14 cellular contexts compared by ENCODE assay signal in the genomic region with DNA sequence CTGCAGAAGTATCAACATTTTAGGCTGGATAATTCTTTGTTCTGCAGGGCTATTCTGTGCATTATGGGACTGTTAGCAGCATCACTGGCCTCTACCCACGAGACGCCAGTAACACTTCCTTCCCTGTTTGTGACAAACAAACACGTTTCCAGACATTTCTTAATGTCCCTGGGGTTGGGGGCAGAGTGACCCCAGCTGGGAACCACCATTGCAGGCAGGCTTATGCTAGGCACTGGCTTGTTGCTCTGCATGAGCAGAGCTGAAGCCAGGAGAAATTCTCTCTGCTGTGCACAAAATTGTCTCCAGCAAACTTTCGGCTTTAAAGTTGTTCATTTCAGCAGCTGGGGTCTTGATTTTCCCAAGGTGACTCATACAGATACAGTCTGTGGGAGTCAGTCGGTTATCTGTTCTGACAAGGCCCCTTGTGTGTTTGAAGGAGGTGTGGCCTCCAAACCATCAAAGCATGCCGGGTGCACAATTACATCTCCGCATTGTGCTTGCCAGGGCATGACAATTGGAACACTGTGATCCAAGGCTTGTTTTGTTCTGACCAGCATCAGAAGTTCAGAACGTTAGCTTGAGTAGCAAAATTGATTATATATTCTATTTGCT.
DNase-seq lines count a peak whose midpoint lies in the region; ATAC-seq and TF ChIP-seq lines count a peak whose summit lies in the region.
"Had no signal": no experiment of that assay in that cellular context is flagged by ENCODE, and none has a peak within 500 bp of the region (broad histone marks: within the 10 kb centered on the region; RNA-seq: fewer than 3 reads in every experiment).

No MANE protein-coding gene starts in this region.

- H3K27me3 Mint-ChIP-seq in stimulated activated naive B cell treated with anti-CD40 and anti-IgM and Interleukin-4, amounts not matched to agents 10 μg/mL and 1 μg/mL and 100 μg/mL, for 72 hours = no peaks in the 10 kb centered on the region

- H3K36me3 Mint-ChIP-seq in stimulated activated naive B cell treated with anti-CD40 and anti-IgM and Interleukin-4, amounts not matched to agents 10 μg/mL and 1 μg/mL and 100 μg/mL, for 72 hours = no peaks in the 10 kb centered on the region

- H3K27me3 ChIP-seq in heart left ventricle (no peaks in the 10 kb centered on the region), upper lobe of left lung (no peaks in the 10 kb centered on the region)
- H3K27me3 ChIP-seq: adrenal gland had no signal

- H3K4me3 Mint-ChIP-seq in stimulated activated naive B cell treated with anti-CD40 and anti-IgM and Interleukin-4, amounts not matched to agents 10 μg/mL and 1 μg/mL and 100 μg/mL, for 72 hours = no peak overlapping the region

- H3K27ac ChIP-seq in heart left ventricle (no peak overlapping the region), upper lobe of left lung (no peak overlapping the region)
- H3K27ac ChIP-seq: adrenal gland, skin epidermis had no signal

- TF ChIP-seq EP300 in upper lobe of left lung (IDR thresholded peaks at IDR 0.05) = no peak

- peaks cover 1 to 5% of the 10 kb centered on the region in 2 donors for H3K9me3 Mint-ChIP-seq in stimulated activated naive B cell treated with anti-CD40 and anti-IgM and Interleukin-4, amounts not matched to agents 10 μg/mL and 1 μg/mL and 100 μg/mL, for 72 hours

- intact Hi-C loops in heart left ventricle (cut with DNase I) (no loop called here), cardiac septum (cut with DNase I) (no loop called here)

- H3K4me3 ChIP-seq in heart left ventricle (no peak overlapping the region), upper lobe of left lung (no peak overlapping the region)
- H3K4me3 ChIP-seq: adrenal gland, skin epidermis had no signal

- TF ChIP-seq POLR2A in heart left ventricle (IDR thresholded peaks at IDR 0.05) (no peak), upper lobe of left lung (IDR thresholded peaks at IDR 0.05) (no peak)

- H3K4me1 ChIP-seq in heart left ventricle = no peaks in the 10 kb centered on the region
- H3K4me1 ChIP-seq in upper lobe of left lung = no peaks in the 10 kb centered on the region
- H3K4me1 ChIP-seq: adrenal gland had no signal

- H3K4me1 Mint-ChIP-seq in stimulated activated naive B cell treated with anti-CD40 and anti-IgM and Interleukin-4, amounts not matched to agents 10 μg/mL and 1 μg/mL and 100 μg/mL, for 72 hours = no peaks in the 10 kb centered on the region

- 34 to 51% (median 43%) methylated on average over 8 of the region's 8 CpGs for WGBS in heart left ventricle, 4 donors
- WGBS in upper lobe of left lung, 2 donors = 60 to 63% methylated on average over 8 of the region's 8 CpGs

- H3K27ac Mint-ChIP-seq in stimulated activated naive B cell treated with anti-CD40 and anti-IgM and Interleukin-4, amounts not matched to agents 10 μg/mL and 1 μg/mL and 100 μg/mL, for 72 hours = no peak overlapping the region

- TF ChIP-seq CTCF in heart left ventricle (IDR thresholded peaks at IDR 0.05) = no peak
- no peak for TF ChIP-seq CTCF in upper lobe of left lung (IDR thresholded peaks at IDR 0.05)

- ATAC-seq in heart left ventricle (peak in 3 of 4 donors; percentile 31 to 73 (median 47)), upper lobe of left lung (ENCODE audit: low FRiP score in 2 of 2) (peak; percentile 15 to 78), GM21360 (IDR thresholded peaks at IDR 0.05; ENCODE audit: unreplicated experiment) (no peak)
- no peak for ATAC-seq in stimulated activated naive B cell treated with anti-CD40 and anti-IgM and Interleukin-4, amounts not matched to agents 10 μg/mL and 1 μg/mL and 100 μg/mL, for 72 hours (replicated peaks)

- H3K36me3 ChIP-seq in heart left ventricle (no peaks in the 10 kb centered on the region), upper lobe of left lung (no peaks in the 10 kb centered on the region)
- H3K36me3 ChIP-seq: adrenal gland had no signal

- no peaks in the 10 kb centered on the region for H3K9me3 ChIP-seq in heart left ventricle
- H3K9me3 ChIP-seq in upper lobe of left lung = no peaks in the 10 kb centered on the region
- H3K9me3 ChIP-seq: adrenal gland had no signal

- DNase-seq in heart left ventricle (no peak), cardiac septum (ENCODE audit: low spot score) (no peak), amygdala (lab: John Stamatoyannopoulos, UW) (peak in 53 of 56 donors; percentile 8 to 86 (median 59)), iris pigment epithelial cell (ENCODE audit: low read depth) (peak; percentile 21), upper lobe of left lung (no peak), T-helper 1 cell (no peak)
- DNase-seq in stimulated activated naive B cell treated with anti-CD40 and anti-IgM and Interleukin-4, amounts not matched to agents 10 μg/mL and 1 μg/mL and 100 μg/mL, for 72 hours = no peak
- DNase-seq: mesendoderm, MM.1S, NCI-H526 treated with DMSO at 0.1 percent for 48 hours, T-helper 2 cell had no signal

Comparison
In these comparisons a context has a peak if more than half of its experiments do, and no peak if none do; other contexts are left out.
1. ATAC-seq: peak in heart left ventricle (3 of 4) and upper lobe of left lung (2 of 2); none in stimulated activated naive B cell treated with anti-CD40 and anti-IgM and Interleukin-4, amounts not matched to agents 10 μg/mL and 1 μg/mL and 100 μg/mL, for 72 hours (0 of 2) and GM21360 (single experiment).
2. DNase-seq: peak in amygdala (53 of 56) and iris pigment epithelial cell (single experiment); none in heart left ventricle (0 of 5), cardiac septum (single experiment), upper lobe of left lung (0 of 2), stimulated activated naive B cell treated with anti-CD40 and anti-IgM and Interleukin-4, amounts not matched to agents 10 μg/mL and 1 μg/mL and 100 μg/mL, for 72 hours (single experiment) and T-helper 1 cell (0 of 5).